In genomic region chr1:1402081-1402900, GRCh38 we compare ENCODE assay signal across 8 cellular contexts. TPM values are rescaled to one million over a fixed set of nuclear protein-coding genes. Genes with fewer than 3 reads are reported as not detected.
DNase-seq lines count a peak whose midpoint lies in the region; ATAC-seq and TF ChIP-seq lines count a peak whose summit lies in the region.

No MANE protein-coding gene starts in this region.

- H3K27me3 ChIP-seq in A673 (replicated peaks; ENCODE audit: insufficient read depth, low read depth, low read length, poor library complexity) (no peaks in the 10 kb centered on the region), right cardiac atrium (ENCODE audit: control insufficient read depth, insufficient read depth) (no peaks in the 10 kb centered on the region), transverse colon (no peaks in the 10 kb centered on the region)

- BruUV-seq in A673 (replicated peaks; lab: Mats Ljungman, UMichigan) = no TSS peak

- H3K36me3 Mint-ChIP-seq in activated T-helper 1 cell treated with anti-CD3 and anti-CD28 coated beads, Interleukin-12 subunit alpha, Interleukin-12 subunit beta, Interleukin-2, Interleukin-4 antibody, amounts not matched to agents 30 ng/mL and 10 ng/mL and 1 ng/mL, durations not matched to agents 14 hours and 24 hours and 36 hours (ENCODE audit: low read depth) = peaks cover 50% of the 10 kb centered on the region

- H3K27me3 Mint-ChIP-seq in activated T-helper 1 cell treated with anti-CD3 and anti-CD28 coated beads, Interleukin-12 subunit alpha, Interleukin-12 subunit beta, Interleukin-2, Interleukin-4 antibody, amounts not matched to agents 30 ng/mL and 10 ng/mL and 1 ng/mL, durations not matched to agents 14 hours and 24 hours and 36 hours (ENCODE audit: insufficient read depth) = peaks cover 2% of the 10 kb centered on the region

- peaks cover 57% of the 10 kb centered on the region for H3K36me3 ChIP-seq in A673 (ENCODE audit: insufficient read depth, low read length, poor library complexity, severe bottlenecking)
- H3K36me3 ChIP-seq in transverse colon = peaks cover 0 to 22% (median 2%) of the 10 kb centered on the region in 4 donors

- CTCF ChIA-PET in A673 (lab: Charles Lee) = interaction anchor here (0.7 to 1.0 kb wide), 2 partner anchors 24 to 33 kb away, joined by 3 to 4 read pairs; no protein-coding TSS in a partner anchor

- peaks cover 19% of the 10 kb centered on the region for H3K4me1 ChIP-seq in A673 (ENCODE audit: insufficient read depth, low read length, poor library complexity, severe bottlenecking)
- peaks cover 14% of the 10 kb centered on the region for H3K4me1 ChIP-seq in right cardiac atrium (ENCODE audit: control insufficient read depth, insufficient read depth, low read length)
- peaks cover 25 to 42% (median 34%) of the 10 kb centered on the region in 4 donors for H3K4me1 ChIP-seq in transverse colon

- TF ChIP-seq EP300 in transverse colon (IDR thresholded peaks at IDR 0.05; ENCODE audit: low read depth) = no peak

- no peak overlapping the region for H3K4me3 ChIP-seq in A673 (ENCODE audit: low read depth, low read length, poor library complexity, severe bottlenecking)
- H3K4me3 ChIP-seq in right cardiac atrium (ENCODE audit: low read length) = no peak overlapping the region
- H3K4me3 ChIP-seq in transverse colon = no peak overlapping the region
- no peak overlapping the region for H3K4me3 ChIP-seq in lower leg skin (ENCODE audit: low read depth, poor library complexity, severe bottlenecking)

- POLR2A ChIA-PET in A673 (lab: Charles Lee; ENCODE audit: low non-redundant PET) = interaction anchor here (0.6 kb wide), 1 partner anchor 463 kb away, joined by 3 read pairs; no protein-coding TSS in a partner anchor

- ATAC-seq in right cardiac atrium = no peak
- ATAC-seq in HG03520 (IDR thresholded peaks at IDR 0.05; ENCODE audit: unreplicated experiment) = no peak

- no peak for TF ChIP-seq POLR2A in transverse colon (IDR thresholded peaks at IDR 0.05)
- TF ChIP-seq POLR2A in lower leg skin (IDR thresholded peaks at IDR 0.05) = no peak

- peaks cover 41% of the 10 kb centered on the region for H3K4me1 Mint-ChIP-seq in activated T-helper 1 cell treated with anti-CD3 and anti-CD28 coated beads, Interleukin-12 subunit alpha, Interleukin-12 subunit beta, Interleukin-2, Interleukin-4 antibody, amounts not matched to agents 30 ng/mL and 10 ng/mL and 1 ng/mL, durations not matched to agents 14 hours and 24 hours and 36 hours (ENCODE audit: low read depth)

- peak; percentile 76 for DNase-seq in A673 (ENCODE audit: low spot score)
- peak; percentile 85 for DNase-seq in ELF-1 (ENCODE audit: low read depth, low spot score)
- peak; percentile 69 for DNase-seq in NCI-H2227 (lab: John Stamatoyannopoulos, UW; ENCODE audit: unreplicated experiment)
- no peak for DNase-seq in activated T-helper 1 cell treated with anti-CD3 and anti-CD28 coated beads, Interleukin-12 subunit alpha, Interleukin-12 subunit beta, Interleukin-2, Interleukin-4 antibody, amounts not matched to agents 30 ng/mL and 10 ng/mL and 1 ng/mL, durations not matched to agents 14 hours and 24 hours and 36 hours (ENCODE audit: low spot score)
- peak in 2 of 3 donors; percentile 49 to 58 for DNase-seq in right cardiac atrium
- peak; percentile 36 for DNase-seq in transverse colon
- no peak for DNase-seq in lower leg skin (ENCODE audit: low spot score in 2 of 2)

- peak overlapping the region; percentile 73 for H3K27ac Mint-ChIP-seq in activated T-helper 1 cell treated with anti-CD3 and anti-CD28 coated beads, Interleukin-12 subunit alpha, Interleukin-12 subunit beta, Interleukin-2, Interleukin-4 antibody, amounts not matched to agents 30 ng/mL and 10 ng/mL and 1 ng/mL, durations not matched to agents 14 hours and 24 hours and 36 hours

- TF ChIP-seq CTCF in A673 (conservative IDR thresholded peaks at IDR 0.05; ENCODE audit: low read depth, low read length) (peak; percentile 75), transverse colon (IDR thresholded peaks at IDR 0.05) (peak; percentile 22 to 54 (median 46)), lower leg skin (IDR thresholded peaks at IDR 0.05) (no peak)

- 64% methylated on average over 20 of the region's 20 CpGs for WGBS in right cardiac atrium
- 75 to 83% methylated on average over 8 to 20 of the region's 20 CpGs for WGBS in transverse colon (ENCODE audit: low coverage in 1 of 2), 2 donors
- WGBS in lower leg skin, 2 donors = 51 to 52% methylated on average over 20 of the region's 20 CpGs

- H3K4me3 Mint-ChIP-seq in activated T-helper 1 cell treated with anti-CD3 and anti-CD28 coated beads, Interleukin-12 subunit alpha, Interleukin-12 subunit beta, Interleukin-2, Interleukin-4 antibody, amounts not matched to agents 30 ng/mL and 10 ng/mL and 1 ng/mL, durations not matched to agents 14 hours and 24 hours and 36 hours = peak overlapping the region; percentile 91

- H3K9me3 ChIP-seq in A673 (ENCODE audit: low read depth, low read length, poor library complexity, severe bottlenecking) (no peaks in the 10 kb centered on the region), right cardiac atrium (ENCODE audit: control insufficient read depth, low read length) (no peaks in the 10 kb centered on the region), transverse colon (no peaks in the 10 kb centered on the region)

- in situ Hi-C loops in transverse colon (cut with MboI; ENCODE audit: low pct_ligation_motif_present in 1 of 4, low pct_unique_long_range_greater_than_20kb in 1 of 4, low sequenced_read_pairs in 3 of 4) = no loop called here

- H3K27ac ChIP-seq in A673 (ENCODE audit: low read depth, low read length, poor library complexity, severe bottlenecking) (no peak overlapping the region), right cardiac atrium (ENCODE audit: low read length) (no peak overlapping the region), transverse colon (no peak overlapping the region)

- no peaks in the 10 kb centered on the region for H3K9me3 Mint-ChIP-seq in activated T-helper 1 cell treated with anti-CD3 and anti-CD28 coated beads, Interleukin-12 subunit alpha, Interleukin-12 subunit beta, Interleukin-2, Interleukin-4 antibody, amounts not matched to agents 30 ng/mL and 10 ng/mL and 1 ng/mL, durations not matched to agents 14 hours and 24 hours and 36 hours

- intact Hi-C loops in A673 (cut with micrococcal nuclease; ENCODE audit: unreplicated experiment) (no loop called here), right cardiac atrium (cut with DNase I) (no loop called here), transverse colon (cut with DNase I; ENCODE audit: low total_unique reads) (loop anchor here (5.0 kb wide), 1 partner anchor 35 kb away; the partner anchor contains the start of gene VWA1), lower leg skin (cut with DNase I; ENCODE audit: low total_unique reads) (no loop called here)
- intact Hi-C loops in activated T-helper 1 cell treated with anti-CD3 and anti-CD28 coated beads, Interleukin-12 subunit alpha, Interleukin-12 subunit beta, Interleukin-2, Interleukin-4 antibody, amounts not matched to agents 30 ng/mL and 10 ng/mL and 1 ng/mL, durations not matched to agents 14 hours and 24 hours and 36 hours (cut with micrococcal nuclease) = no loop called here

RNA-seq across cellular contexts. Expression of gene CCNL2, which starts 3.2 kb away (rescaled TPM):
- total RNA-seq in A673 (2021) (206 and 213 TPM in 2 replicates), right cardiac atrium (10 to 100 TPM; 61.2 to 83.1 (median 67.2) TPM), transverse colon (100 to 1,000 TPM; 169 to 657 (median 349) TPM), lower leg skin (100 to 1,000 TPM; 122 to 249 (median 142) TPM)
- total RNA-seq in activated T-helper 1 cell treated with anti-CD3 and anti-CD28 coated beads, Interleukin-12 subunit alpha, Interleukin-12 subunit beta, Interleukin-2, Interleukin-4 antibody, amounts not matched to agents 30 ng/mL and 10 ng/mL and 1 ng/mL, durations not matched to agents 14 hours and 24 hours and 36 hours = 138 and 139 TPM in 2 replicates
- 81.7 TPM for polyA plus RNA-seq in right cardiac atrium

RNA-seq across cellular contexts. Expression of gene MRPL20, which starts 4.8 kb away (rescaled TPM):
- total RNA-seq in A673 (2021) (137 and 151 TPM in 2 replicates), right cardiac atrium (100 to 1,000 TPM; 121 to 144 (median 132) TPM), transverse colon (100 to 1,000 TPM in 1 of 4 donors, 10 to 100 TPM in 3; 40.0 to 183 (median 97.0) TPM), lower leg skin (100 to 1,000 TPM in 3 of 4 donors, 10 to 100 TPM in 1; 83.4 to 122 (median 106) TPM)
- total RNA-seq in activated T-helper 1 cell treated with anti-CD3 and anti-CD28 coated beads, Interleukin-12 subunit alpha, Interleukin-12 subunit beta, Interleukin-2, Interleukin-4 antibody, amounts not matched to agents 30 ng/mL and 10 ng/mL and 1 ng/mL, durations not matched to agents 14 hours and 24 hours and 36 hours = 184 and 205 TPM in 2 replicates
- 190 TPM for polyA plus RNA-seq in right cardiac atrium

RNA-seq across cellular contexts. Expression of gene ANKRD65, which starts 18.8 kb away (rescaled TPM):
- total RNA-seq in A673 (2021) (not detected in 2 replicates), right cardiac atrium (1 to 10 TPM; 1.6 to 3.6 (median 2.9) TPM), transverse colon (1 to 10 TPM in 3 of 4 donors, under 1 TPM in 1; 0.80 to 4.5 (median 1.9) TPM), lower leg skin (10 to 100 TPM in 1 of 4 donors, 1 to 10 TPM in 3; 3.1 to 10.9 (median 6.2) TPM)
- total RNA-seq in activated T-helper 1 cell treated with anti-CD3 and anti-CD28 coated beads, Interleukin-12 subunit alpha, Interleukin-12 subunit beta, Interleukin-2, Interleukin-4 antibody, amounts not matched to agents 30 ng/mL and 10 ng/mL and 1 ng/mL, durations not matched to agents 14 hours and 24 hours and 36 hours = 0.10 TPM in 1 of 2 replicates, not detected in the other
- 4.5 TPM for polyA plus RNA-seq in right cardiac atrium

RNA-seq across cellular contexts. Expression of gene AURKAIP1, which starts 27.3 kb away (rescaled TPM):
- total RNA-seq in A673 (2021) (172 and 176 TPM in 2 replicates), right cardiac atrium (100 to 1,000 TPM; 175 to 210 (median 188) TPM), transverse colon (100 to 1,000 TPM; 110 to 197 (median 167) TPM), lower leg skin (100 to 1,000 TPM in 3 of 4 donors, 10 to 100 TPM in 1; 97.3 to 140 (median 114) TPM)
- total RNA-seq in activated T-helper 1 cell treated with anti-CD3 and anti-CD28 coated beads, Interleukin-12 subunit alpha, Interleukin-12 subunit beta, Interleukin-2, Interleukin-4 antibody, amounts not matched to agents 30 ng/mL and 10 ng/mL and 1 ng/mL, durations not matched to agents 14 hours and 24 hours and 36 hours = 147 and 148 TPM in 2 replicates
- 331 TPM for polyA plus RNA-seq in right cardiac atrium

RNA-seq across cellular contexts. Expression of gene VWA1, which starts 33.2 kb away (rescaled TPM):
- total RNA-seq in A673 (2021) (0.92 and 2.7 TPM in 2 replicates), right cardiac atrium (10 to 100 TPM; 25.0 to 38.6 (median 25.6) TPM), transverse colon (10 to 100 TPM; 29.4 to 82.0 (median 51.6) TPM), lower leg skin (10 to 100 TPM; 26.5 to 36.4 (median 30.1) TPM)
- 5.5 and 5.8 TPM in 2 replicates for total RNA-seq in activated T-helper 1 cell treated with anti-CD3 and anti-CD28 coated beads, Interleukin-12 subunit alpha, Interleukin-12 subunit beta, Interleukin-2, Interleukin-4 antibody, amounts not matched to agents 30 ng/mL and 10 ng/mL and 1 ng/mL, durations not matched to agents 14 hours and 24 hours and 36 hours
- polyA plus RNA-seq in right cardiac atrium = 17.3 TPM

Comparison
In these comparisons a context has a peak if more than half of its experiments do, and no peak if none do; other contexts are left out.
1. DNase-seq: peak in A673 (single experiment), ELF-1 (single experiment), NCI-H2227 (single experiment), right cardiac atrium (2 of 3) and transverse colon (single experiment); none in activated T-helper 1 cell treated with anti-CD3 and anti-CD28 coated beads, Interleukin-12 subunit alpha, Interleukin-12 subunit beta, Interleukin-2, Interleukin-4 antibody, amounts not matched to agents 30 ng/mL and 10 ng/mL and 1 ng/mL, durations not matched to agents 14 hours and 24 hours and 36 hours (single experiment) and lower leg skin (0 of 2).
2. CTCF ChIP-seq: peak in A673 (single experiment) and transverse colon (5 of 5); none in lower leg skin (0 of 3).